In the genomic region with DNA sequence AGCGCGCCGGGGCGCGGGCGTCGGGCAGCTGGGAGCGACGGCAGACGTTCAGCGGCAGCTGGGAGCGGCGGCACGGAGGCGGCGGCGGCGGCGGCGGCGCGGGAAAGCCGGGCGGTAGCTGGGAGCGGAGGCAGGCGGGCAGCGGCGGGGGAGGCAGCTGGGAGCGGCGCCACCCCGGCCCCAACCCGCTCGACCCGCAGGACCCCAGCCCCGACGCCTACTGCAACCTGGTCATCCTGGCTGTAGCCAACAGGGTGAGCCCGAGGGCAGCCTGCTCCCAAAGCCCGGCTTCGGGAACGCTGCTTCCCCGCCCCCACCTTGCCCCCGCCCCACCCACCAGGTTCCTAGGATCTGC, we compare ENCODE assay signal across 1 cellular context.
TF ChIP-seq lines count a peak whose summit lies in the region.

No MANE protein-coding gene starts in this region.

TF ChIP-seq in H1, 55 proteins besides CTCF, POLR2A, EP300 and RAD21:
- TF ChIP-seq SIN3A (conservative IDR thresholded peaks at IDR 0.05 in 1 of 2, IDR thresholded peaks at IDR 0.05 in 1 of 2; ENCODE audit: low read depth in 1 of 2, low read length in 2 of 2) (peak; percentile 37 to 47; a peak in 2 of 4 replicates), RBBP5 (IDR thresholded peaks at IDR 0.05; ENCODE audit: borderline replicate concordance, low read depth, low read length) (no peak; the same call in 1 of the 2 replicates), RNF2 (IDR thresholded peaks at IDR 0.05; ENCODE audit: borderline replicate concordance, low read depth, low read length, missing control alignments, poor library complexity, severe bottlenecking) (no peak)
- TF ChIP-seq, protein P1, sequence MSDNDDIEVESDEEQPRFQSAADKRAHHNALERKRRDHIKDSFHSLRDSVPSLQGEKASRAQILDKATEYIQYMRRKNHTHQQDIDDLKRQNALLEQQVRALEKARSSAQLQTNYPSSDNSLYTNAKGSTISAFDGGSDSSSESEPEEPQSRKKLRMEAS (IDR thresholded peaks at IDR 0.05) = 0 out of 2 replicates have a peak, but pooled peaks have one; percentile 6
